4 cellular contexts compared by ENCODE assay signal in the genomic region with DNA sequence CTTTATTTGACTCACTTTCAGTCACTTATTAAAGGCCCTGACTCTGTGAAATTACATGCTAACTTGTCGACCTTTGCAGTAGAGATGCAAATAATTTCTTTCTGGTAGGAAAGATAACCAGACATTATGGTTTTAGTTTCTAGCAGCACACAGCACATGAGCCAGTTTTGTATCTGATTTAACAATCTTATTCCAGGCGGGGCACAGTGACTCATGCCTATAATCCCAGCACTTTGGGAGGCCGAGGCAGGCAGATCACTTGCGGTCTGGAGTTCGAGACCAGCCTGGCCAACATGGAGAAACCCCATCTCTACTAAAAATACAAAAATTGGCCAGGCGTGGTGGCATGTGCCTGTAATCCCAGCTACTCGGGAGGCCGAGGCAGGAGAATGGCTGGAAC. TPM values are rescaled to one million over a fixed set of nuclear protein-coding genes. Genes with fewer than 3 reads are reported as not detected.
"Had no signal": no experiment of that assay in that cellular context is flagged by ENCODE, and none has a peak within 500 bp of the region (broad histone marks: within the 10 kb centered on the region; RNA-seq: fewer than 3 reads in every experiment).

No MANE protein-coding gene starts in this region.

RNA-seq across cellular contexts. Expression of a gene that starts 27.3 kb away (rescaled TPM):
- total RNA-seq: H7, HepG2, HT1080 had no signal
- polyA plus RNA-seq: HepG2 had no signal

RNA-seq across cellular contexts. Expression of a gene that starts 47.9 kb away (rescaled TPM):
- total RNA-seq: H4, HepG2, HT1080 had no signal
